ENCODE assay signal across 8 cellular contexts in the genomic region with DNA sequence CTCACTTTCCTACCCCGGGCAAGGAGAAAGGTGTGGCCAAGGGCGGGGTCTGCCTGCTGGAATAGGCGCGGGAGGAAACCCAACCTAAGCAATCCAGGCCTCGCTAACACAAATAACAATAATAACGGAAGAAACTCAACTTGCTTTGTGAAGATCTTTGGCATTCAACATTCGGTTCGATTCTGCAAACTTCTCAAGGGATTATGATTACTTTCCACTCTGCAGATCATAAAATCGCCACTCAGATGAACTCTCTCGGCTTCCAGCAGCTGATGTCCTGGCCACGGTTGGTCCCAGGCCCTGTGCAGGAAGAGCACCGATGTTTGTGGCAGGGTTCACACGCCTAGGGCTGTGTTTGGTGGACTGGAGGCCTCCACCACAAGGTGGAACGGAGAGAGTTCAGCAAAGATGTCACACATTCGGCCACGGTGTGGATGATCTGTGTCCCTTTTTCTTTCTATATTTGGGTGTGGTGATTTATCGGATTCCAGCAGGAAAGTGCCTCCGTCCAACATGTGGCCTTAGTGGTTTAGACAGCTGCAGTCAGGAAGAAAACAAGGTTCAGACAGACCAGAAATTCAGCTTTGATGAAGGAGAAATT. TPM values are rescaled to one million over a fixed set of nuclear protein-coding genes. Genes with fewer than 3 reads are reported as not detected.
A peak's percentile ranks its signal among the peaks of the same experiment; 100 is the strongest.
DNase-seq lines count a peak whose midpoint lies in the region; ATAC-seq, FAIRE-seq and TF ChIP-seq lines count a peak whose summit lies in the region.

No MANE protein-coding gene starts in this region.

- no peaks in the 10 kb centered on the region for H3K36me3 ChIP-seq in KMS-11 (ENCODE audit: insufficient read depth)

- peak overlapping the region; percentile 52 for H3K27ac ChIP-seq in KMS-11
- no peak overlapping the region for H3K27ac ChIP-seq in coronary artery

- ATAC-seq in esophagus mucosa: no peak

- H3K79me2 ChIP-seq in KMS-11 (ENCODE audit: insufficient read depth, low read depth): no peaks in the 10 kb centered on the region

- no peaks in the 10 kb centered on the region for H4K20me1 ChIP-seq in KMS-11 (ENCODE audit: insufficient read depth)

- H3K27me3 Mint-ChIP-seq in nephron (ENCODE audit: low read depth): peaks cover 44% of the 10 kb centered on the region

- H2AFZ ChIP-seq in KMS-11 (ENCODE audit: low read depth): peak overlapping the region; percentile 94

- H3K4me1 Mint-ChIP-seq in nephron: peaks cover 49% of the 10 kb centered on the region

- no peak for DNase-seq in AG09309 (ENCODE audit: low read depth)
- no peak for DNase-seq in coronary artery (ENCODE audit: low spot score)
- no peak for DNase-seq in HTR-8/SVneo (ENCODE audit: insufficient read length, low spot score)
- no peak for DNase-seq in UCSD-AML1 (lab: John Stamatoyannopoulos, UW; ENCODE audit: unreplicated experiment)
- no peak for DNase-seq in NCI-H1092 (lab: John Stamatoyannopoulos, UW)

- H3K27me3 ChIP-seq in KMS-11 (ENCODE audit: insufficient read depth, low read depth): no peaks in the 10 kb centered on the region

- peak overlapping the region; percentile 77 to 91 (median 86) for H3K4me3 Mint-ChIP-seq in nephron

- H3K27ac Mint-ChIP-seq in nephron: peak overlapping the region; percentile 63 to 88 (median 76)

- TF ChIP-seq CTCF in AG09309 (IDR thresholded peaks at IDR 0.05; ENCODE audit: control insufficient read depth, insufficient read depth, low read depth, low read length, missing control alignments): no peak
- no peak for TF ChIP-seq CTCF in KMS-11 (conservative IDR thresholded peaks at IDR 0.05; ENCODE audit: low read depth, low read length)
- no peak for TF ChIP-seq CTCF in coronary artery (IDR thresholded peaks at IDR 0.05)
- no peak for TF ChIP-seq CTCF in nephron (IDR thresholded peaks at IDR 0.05; ENCODE audit: unreplicated experiment in 3 of 3)

- H3K4me3 ChIP-seq in AG09309 (ENCODE audit: control insufficient read depth, low read depth, low read length) (peak overlapping the region; percentile 9), KMS-11 (IDR thresholded peaks at IDR 0.05; ENCODE audit: insufficient read depth, low read depth, low read length) (no peak overlapping the region), coronary artery (peak overlapping the region; percentile 73)

- H3K9ac ChIP-seq in KMS-11: peak overlapping the region; percentile 39; the same call in 1 of the 2 replicates

- FAIRE-seq in HTR-8/SVneo (lab: Jason Lieb, UNC): no peak

- peak overlapping the region; percentile 57; the same call in 1 of the 2 replicates for H3K4me2 ChIP-seq in KMS-11

- no peaks in the 10 kb centered on the region for H3K9me3 Mint-ChIP-seq in nephron

- peaks cover 10% of the 10 kb centered on the region for H3K4me1 ChIP-seq in KMS-11 (ENCODE audit: low read depth, poor library complexity, severe bottlenecking)

- H3K36me3 Mint-ChIP-seq in nephron (ENCODE audit: low read depth): peaks cover 5% of the 10 kb centered on the region

RNA-seq across cellular contexts. Expression of a gene that starts 0.4 kb away (rescaled TPM):
- total RNA-seq in esophagus mucosa: 0.16 TPM
